ENCODE assay signal across 14 cellular contexts in the genomic region with DNA sequence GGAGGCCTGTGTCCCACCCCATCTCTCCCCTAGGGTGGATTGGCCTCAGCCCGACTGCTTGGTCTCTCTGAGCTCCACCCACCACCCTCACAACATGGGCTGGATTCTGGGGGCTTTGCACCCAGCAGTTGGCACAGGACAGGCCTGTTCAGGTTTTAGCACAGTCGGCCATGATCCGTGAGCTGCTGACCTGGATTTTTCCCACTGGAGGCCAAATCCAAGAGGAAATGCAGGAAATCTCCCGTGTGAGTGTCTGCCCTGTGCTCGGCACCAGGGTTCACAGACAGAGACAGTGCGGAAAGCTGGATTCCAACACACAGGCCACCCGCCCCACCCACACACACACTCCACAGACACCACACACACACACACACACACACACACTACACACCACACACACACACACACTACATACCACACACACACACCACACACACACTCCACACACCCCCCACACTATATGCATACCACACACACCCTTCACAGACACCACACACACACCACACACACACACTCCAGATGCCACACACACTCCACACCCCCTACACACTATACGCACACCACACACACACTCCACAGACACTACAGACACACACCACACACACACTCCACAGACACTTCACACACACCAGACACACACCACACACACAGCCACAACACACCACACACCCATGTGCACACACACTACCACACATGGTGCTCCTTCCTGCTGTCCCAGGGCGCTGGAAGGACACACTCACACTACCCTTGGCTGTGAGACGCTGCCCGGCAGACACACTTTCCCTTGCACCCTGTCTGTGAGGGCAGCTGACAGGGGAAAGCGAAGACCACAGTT. TPM values are rescaled to one million over a fixed set of nuclear protein-coding genes. Genes with fewer than 3 reads are reported as not detected.
DNase-seq lines count a peak whose midpoint lies in the region; ATAC-seq and TF ChIP-seq lines count a peak whose summit lies in the region.
"Had no signal": no experiment of that assay in that cellular context is flagged by ENCODE, and none has a peak within 500 bp of the region (broad histone marks: within the 10 kb centered on the region; RNA-seq: fewer than 3 reads in every experiment).

No MANE protein-coding gene starts in this region.

- CTCF ChIA-PET in WTC11 (lab: Charles Lee): no interaction called here

- no peaks in the 10 kb centered on the region for H3K27me3 Mint-ChIP-seq in activated T-cell treated with anti-CD3 and anti-CD28 coated beads, Interleukin-2, amount 50 U/mL, for 24 hours
- H3K27me3 Mint-ChIP-seq in WTC11 (ENCODE audit: low read depth) (no peaks in the 10 kb centered on the region), glutamatergic neuron (ENCODE audit: unreplicated experiment) (peaks cover 3% of the 10 kb centered on the region)
- H3K27me3 Mint-ChIP-seq in stimulated activated memory B cell treated with anti-CD40 and anti-IgM and Interleukin-4, amounts not matched to agents 10 μg/mL and 1 μg/mL and 100 μg/mL, for 72 hours: no peaks in the 10 kb centered on the region

- TF ChIP-seq CTCF in WTC11 (IDR thresholded peaks at IDR 0.05) (no peak), glutamatergic neuron (IDR thresholded peaks at IDR 0.05; ENCODE audit: partially characterized antibody, unreplicated experiment) (no peak)

- no peak for ATAC-seq in WTC11
- peak; percentile 47 for ATAC-seq in stimulated activated memory B cell treated with anti-CD40 and anti-IgM and Interleukin-4, amounts not matched to agents 10 μg/mL and 1 μg/mL and 100 μg/mL, for 72 hours
- ATAC-seq in HG02938 (IDR thresholded peaks at IDR 0.05; ENCODE audit: unreplicated experiment): no peak
- ATAC-seq: GM23338, mucosa of descending colon had no signal

- DNase-seq in activated T-cell treated with anti-CD3 and anti-CD28 coated beads, Interleukin-2, amount 50 U/mL, for 24 hours: peak; percentile 31
- DNase-seq in activated T-cell treated with anti-CD3 and anti-CD28 coated beads for 4 hours (no peak), WTC11 (ENCODE audit: low spot score) (no peak), glutamatergic neuron (no peak), NCI-H82 treated with DMSO at 0.1 percent for 48 hours (lab: John Stamatoyannopoulos, UW; ENCODE audit: unreplicated experiment) (no peak), NCI-H1092 treated with DMSO at 0.1 percent for 48 hours (lab: John Stamatoyannopoulos, UW) (no peak)
- DNase-seq: DMS79 treated with DMSO at 0.1 percent for 48 hours; NCI-H1417; stimulated activated CD4-positive, alpha-beta T cell treated with anti-CD3 and anti-CD28 coated beads, Interleukin-2, amount 100 ng/mL, for 24 hours; T1000 had no signal

- peaks cover 81% of the 10 kb centered on the region for H3K36me3 Mint-ChIP-seq in activated T-cell treated with anti-CD3 and anti-CD28 coated beads, Interleukin-2, amount 50 U/mL, for 24 hours (ENCODE audit: low read depth)
- H3K36me3 Mint-ChIP-seq in WTC11 (peaks cover 7% of the 10 kb centered on the region), glutamatergic neuron (ENCODE audit: unreplicated experiment) (peaks cover 7% of the 10 kb centered on the region)
- H3K36me3 Mint-ChIP-seq in stimulated activated memory B cell treated with anti-CD40 and anti-IgM and Interleukin-4, amounts not matched to agents 10 μg/mL and 1 μg/mL and 100 μg/mL, for 72 hours: peaks cover 32% of the 10 kb centered on the region

- H3K9me3 Mint-ChIP-seq in activated T-cell treated with anti-CD3 and anti-CD28 coated beads, Interleukin-2, amount 50 U/mL, for 24 hours: no peaks in the 10 kb centered on the region
- H3K9me3 Mint-ChIP-seq in WTC11 (no peaks in the 10 kb centered on the region), glutamatergic neuron (ENCODE audit: unreplicated experiment) (peaks cover 8% of the 10 kb centered on the region)
- H3K9me3 Mint-ChIP-seq in stimulated activated memory B cell treated with anti-CD40 and anti-IgM and Interleukin-4, amounts not matched to agents 10 μg/mL and 1 μg/mL and 100 μg/mL, for 72 hours: peaks cover 4% of the 10 kb centered on the region
- H3K9me3 Mint-ChIP-seq: GM23338 had no signal

- H3K4me1 Mint-ChIP-seq in activated T-cell treated with anti-CD3 and anti-CD28 coated beads, Interleukin-2, amount 50 U/mL, for 24 hours (ENCODE audit: low read depth): peaks cover 87% of the 10 kb centered on the region
- peaks cover 62% of the 10 kb centered on the region for H3K4me1 Mint-ChIP-seq in WTC11
- H3K4me1 Mint-ChIP-seq in glutamatergic neuron (ENCODE audit: low read depth, unreplicated experiment): peaks cover 18% of the 10 kb centered on the region
- H3K4me1 Mint-ChIP-seq in stimulated activated memory B cell treated with anti-CD40 and anti-IgM and Interleukin-4, amounts not matched to agents 10 μg/mL and 1 μg/mL and 100 μg/mL, for 72 hours: peaks cover 53% of the 10 kb centered on the region

- H3K27ac Mint-ChIP-seq in activated T-cell treated with anti-CD3 and anti-CD28 coated beads, Interleukin-2, amount 50 U/mL, for 24 hours: peak overlapping the region; percentile 91
- peak overlapping the region; percentile 46; the same call in 1 of the 2 replicates for H3K27ac Mint-ChIP-seq in WTC11
- H3K27ac Mint-ChIP-seq in glutamatergic neuron (ENCODE audit: unreplicated experiment): peak overlapping the region; percentile 73
- peak overlapping the region; percentile 8 for H3K27ac Mint-ChIP-seq in stimulated activated memory B cell treated with anti-CD40 and anti-IgM and Interleukin-4, amounts not matched to agents 10 μg/mL and 1 μg/mL and 100 μg/mL, for 72 hours
- H3K27ac Mint-ChIP-seq: GM23338 had no signal

- no peak overlapping the region for H3K4me3 Mint-ChIP-seq in activated T-cell treated with anti-CD3 and anti-CD28 coated beads, Interleukin-2, amount 50 U/mL, for 24 hours
- H3K4me3 Mint-ChIP-seq in WTC11 (no peak overlapping the region), glutamatergic neuron (ENCODE audit: unreplicated experiment) (no peak overlapping the region)
- H3K4me3 Mint-ChIP-seq in stimulated activated memory B cell treated with anti-CD40 and anti-IgM and Interleukin-4, amounts not matched to agents 10 μg/mL and 1 μg/mL and 100 μg/mL, for 72 hours: no peak overlapping the region
- H3K4me3 Mint-ChIP-seq: GM23338 had no signal

- POLR2A ChIA-PET in WTC11 (lab: Charles Lee): no interaction called here

TF ChIP-seq in WTC11, 78 proteins besides CTCF, POLR2A, EP300 and RAD21 (continues in another document):
- TF ChIP-seq, protein P1, sequence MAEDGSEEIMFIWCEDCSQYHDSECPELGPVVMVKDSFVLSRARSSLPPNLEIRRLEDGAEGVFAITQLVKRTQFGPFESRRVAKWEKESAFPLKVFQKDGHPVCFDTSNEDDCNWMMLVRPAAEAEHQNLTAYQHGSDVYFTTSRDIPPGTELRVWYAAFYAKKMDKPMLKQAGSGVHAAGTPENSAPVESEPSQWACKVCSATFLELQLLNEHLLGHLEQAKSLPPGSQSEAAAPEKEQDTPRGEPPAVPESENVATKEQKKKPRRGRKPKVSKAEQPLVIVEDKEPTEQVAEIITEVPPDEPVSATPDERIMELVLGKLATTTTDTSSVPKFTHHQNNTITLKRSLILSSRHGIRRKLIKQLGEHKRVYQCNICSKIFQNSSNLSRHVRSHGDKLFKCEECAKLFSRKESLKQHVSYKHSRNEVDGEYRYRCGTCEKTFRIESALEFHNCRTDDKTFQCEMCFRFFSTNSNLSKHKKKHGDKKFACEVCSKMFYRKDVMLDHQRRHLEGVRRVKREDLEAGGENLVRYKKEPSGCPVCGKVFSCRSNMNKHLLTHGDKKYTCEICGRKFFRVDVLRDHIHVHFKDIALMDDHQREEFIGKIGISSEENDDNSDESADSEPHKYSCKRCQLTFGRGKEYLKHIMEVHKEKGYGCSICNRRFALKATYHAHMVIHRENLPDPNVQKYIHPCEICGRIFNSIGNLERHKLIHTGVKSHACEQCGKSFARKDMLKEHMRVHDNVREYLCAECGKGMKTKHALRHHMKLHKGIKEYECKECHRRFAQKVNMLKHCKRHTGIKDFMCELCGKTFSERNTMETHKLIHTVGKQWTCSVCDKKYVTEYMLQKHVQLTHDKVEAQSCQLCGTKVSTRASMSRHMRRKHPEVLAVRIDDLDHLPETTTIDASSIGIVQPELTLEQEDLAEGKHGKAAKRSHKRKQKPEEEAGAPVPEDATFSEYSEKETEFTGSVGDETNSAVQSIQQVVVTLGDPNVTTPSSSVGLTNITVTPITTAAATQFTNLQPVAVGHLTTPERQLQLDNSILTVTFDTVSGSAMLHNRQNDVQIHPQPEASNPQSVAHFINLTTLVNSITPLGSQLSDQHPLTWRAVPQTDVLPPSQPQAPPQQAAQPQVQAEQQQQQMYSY (CRISPR knock-in tag; IDR thresholded peaks at IDR 0.05): no peak
- TF ChIP-seq ZNF263 (CRISPR knock-in tag; IDR thresholded peaks at IDR 0.05; ENCODE audit: low read depth) (no peak), ETV6 (CRISPR knock-in tag; IDR thresholded peaks at IDR 0.05) (no peak), JAZF1 (CRISPR knock-in tag; IDR thresholded peaks at IDR 0.05) (no peak), GABPB1 (CRISPR knock-in tag; IDR thresholded peaks at IDR 0.05) (no peak), ZNF396 (CRISPR knock-in tag; IDR thresholded peaks at IDR 0.05; ENCODE audit: borderline replicate concordance) (no peak), SMAD3 (CRISPR knock-in tag; IDR thresholded peaks at IDR 0.05; ENCODE audit: borderline replicate concordance) (no peak)
- TF ChIP-seq, protein P2, sequence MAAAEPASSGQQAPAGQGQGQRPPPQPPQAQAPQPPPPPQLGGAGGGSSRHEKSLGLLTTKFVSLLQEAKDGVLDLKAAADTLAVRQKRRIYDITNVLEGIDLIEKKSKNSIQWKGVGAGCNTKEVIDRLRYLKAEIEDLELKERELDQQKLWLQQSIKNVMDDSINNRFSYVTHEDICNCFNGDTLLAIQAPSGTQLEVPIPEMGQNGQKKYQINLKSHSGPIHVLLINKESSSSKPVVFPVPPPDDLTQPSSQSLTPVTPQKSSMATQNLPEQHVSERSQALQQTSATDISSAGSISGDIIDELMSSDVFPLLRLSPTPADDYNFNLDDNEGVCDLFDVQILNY (CRISPR knock-in tag; IDR thresholded peaks at IDR 0.05): no peak
- TF ChIP-seq, protein P3, sequence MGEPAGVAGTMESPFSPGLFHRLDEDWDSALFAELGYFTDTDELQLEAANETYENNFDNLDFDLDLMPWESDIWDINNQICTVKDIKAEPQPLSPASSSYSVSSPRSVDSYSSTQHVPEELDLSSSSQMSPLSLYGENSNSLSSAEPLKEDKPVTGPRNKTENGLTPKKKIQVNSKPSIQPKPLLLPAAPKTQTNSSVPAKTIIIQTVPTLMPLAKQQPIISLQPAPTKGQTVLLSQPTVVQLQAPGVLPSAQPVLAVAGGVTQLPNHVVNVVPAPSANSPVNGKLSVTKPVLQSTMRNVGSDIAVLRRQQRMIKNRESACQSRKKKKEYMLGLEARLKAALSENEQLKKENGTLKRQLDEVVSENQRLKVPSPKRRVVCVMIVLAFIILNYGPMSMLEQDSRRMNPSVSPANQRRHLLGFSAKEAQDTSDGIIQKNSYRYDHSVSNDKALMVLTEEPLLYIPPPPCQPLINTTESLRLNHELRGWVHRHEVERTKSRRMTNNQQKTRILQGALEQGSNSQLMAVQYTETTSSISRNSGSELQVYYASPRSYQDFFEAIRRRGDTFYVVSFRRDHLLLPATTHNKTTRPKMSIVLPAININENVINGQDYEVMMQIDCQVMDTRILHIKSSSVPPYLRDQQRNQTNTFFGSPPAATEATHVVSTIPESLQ (CRISPR knock-in tag; IDR thresholded peaks at IDR 0.05): no peak

RNA-seq across cellular contexts. Expression of a gene that starts 14.1 kb away (rescaled TPM):
- total RNA-seq in WTC11 (2021): 19.6 to 20.2 TPM (median 19.6 TPM) in 3 replicates
- total RNA-seq in glutamatergic neuron (ENCODE audit: unreplicated experiment): 82.6 TPM

Comparison
In these comparisons a context has a peak if more than half of its experiments do, and no peak if none do; other contexts are left out.
1. H3K27ac Mint-ChIP-seq: peak in every context shown above with its lines; median percentile 91 in activated T-cell treated with anti-CD3 and anti-CD28 coated beads, Interleukin-2, amount 50 U/mL, for 24 hours; 73 in glutamatergic neuron; 46 in WTC11; 8 in stimulated activated memory B cell treated with anti-CD40 and anti-IgM and Interleukin-4, amounts not matched to agents 10 μg/mL and 1 μg/mL and 100 μg/mL, for 72 hours.